Comparison of ENCODE assay signal across 2 cellular contexts in the genomic region with DNA sequence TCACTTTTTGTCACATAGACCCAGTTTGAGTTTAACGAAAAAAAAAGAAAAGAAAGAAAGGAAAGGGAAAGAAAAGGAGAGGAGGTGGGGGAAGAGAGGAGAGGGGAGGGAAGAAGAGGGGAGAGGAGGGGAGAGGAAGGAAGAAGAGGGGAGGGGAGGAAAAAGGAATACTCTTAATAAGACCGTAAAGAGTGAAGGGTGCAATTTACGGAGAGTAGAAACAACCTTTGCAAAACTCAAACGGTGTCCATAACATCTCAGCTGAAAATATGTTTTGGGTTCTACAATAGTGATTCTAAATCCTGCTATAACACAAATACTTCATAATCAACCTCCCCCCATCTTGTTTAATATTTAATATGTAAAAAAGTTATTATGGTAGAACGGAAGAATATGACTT.
TF ChIP-seq lines count a peak whose summit lies in the region.

No MANE protein-coding gene starts in this region.

TF ChIP-seq in HepG2, 621 proteins besides CTCF, POLR2A, EP300 and RAD21:
- TF ChIP-seq, protein P1, sequence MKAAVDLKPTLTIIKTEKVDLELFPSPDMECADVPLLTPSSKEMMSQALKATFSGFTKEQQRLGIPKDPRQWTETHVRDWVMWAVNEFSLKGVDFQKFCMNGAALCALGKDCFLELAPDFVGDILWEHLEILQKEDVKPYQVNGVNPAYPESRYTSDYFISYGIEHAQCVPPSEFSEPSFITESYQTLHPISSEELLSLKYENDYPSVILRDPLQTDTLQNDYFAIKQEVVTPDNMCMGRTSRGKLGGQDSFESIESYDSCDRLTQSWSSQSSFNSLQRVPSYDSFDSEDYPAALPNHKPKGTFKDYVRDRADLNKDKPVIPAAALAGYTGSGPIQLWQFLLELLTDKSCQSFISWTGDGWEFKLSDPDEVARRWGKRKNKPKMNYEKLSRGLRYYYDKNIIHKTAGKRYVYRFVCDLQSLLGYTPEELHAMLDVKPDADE (CRISPR knock-in tag; IDR thresholded peaks at IDR 0.05) = no peak
- TF ChIP-seq HNRNPK (IDR thresholded peaks at IDR 0.05; ENCODE audit: low read depth, low read length, poor library complexity, severe bottlenecking) = peak; percentile 95
TF ChIP-seq in HepG2: peak in this region for 1.

TF ChIP-seq in K562, 482 proteins besides CTCF, POLR2A, EP300 and RAD21:
- TF ChIP-seq ZNF512 (tag; IDR thresholded peaks at IDR 0.05) = 0 out of 2 replicates have a peak, but pooled peaks have one; percentile 21
- no peak for TF ChIP-seq CBX2 (IDR thresholded peaks at IDR 0.05; ENCODE audit: insufficient read depth, low read length, poor library complexity, severe bottlenecking)
- peak; percentile 31 for TF ChIP-seq HNRNPK (IDR thresholded peaks at IDR 0.05; ENCODE audit: low read depth, low read length, poor library complexity, severe bottlenecking)
TF ChIP-seq in K562: peak in this region for 2.
